ENCODE assay signal across 33 cellular contexts in genomic region chr12:102294568-102294967, GRCh38.
DNase-seq lines count a peak whose midpoint lies in the region; ATAC-seq, FAIRE-seq and TF ChIP-seq lines count a peak whose summit lies in the region.
"Had no signal": no experiment of that assay in that cellular context is flagged by ENCODE, and none has a peak within 500 bp of the region (broad histone marks: within the 10 kb centered on the region; RNA-seq: fewer than 3 reads in every experiment).

No MANE protein-coding gene starts in this region.

- no peak for TF ChIP-seq EP300 in K562 (IDR thresholded peaks at IDR 0.05; ENCODE audit: low read length)

- no peak for FAIRE-seq in K562 (lab: Jason Lieb, UNC)
- FAIRE-seq: A204.1, A549, D721Med had no signal

- H3K9ac ChIP-seq in K562 (ENCODE audit: insufficient read depth in 1 of 2, low read depth in 2 of 2, low read length in 2 of 2): no peak overlapping the region
- H3K9ac ChIP-seq: BLaER1; BLaER1 treated with 17β-estradiol and CSF1 and Interleukin-3, amounts not matched to agents 10 nM and 100 nM had no signal

- no peaks in the 10 kb centered on the region for H3K4me1 ChIP-seq in K562 (replicated peaks in 1 of 2; ENCODE audit: control insufficient read depth in 2 of 2, insufficient read depth in 2 of 2, low read length in 2 of 2)
- H3K4me1 ChIP-seq: BE2C; BLaER1; BLaER1 treated with 17β-estradiol and CSF1 and Interleukin-3, amounts not matched to agents 10 nM and 100 nM had no signal

- no peaks in the 10 kb centered on the region for H3K27me3 ChIP-seq in K562 (ENCODE audit: control insufficient read depth in 2 of 2, insufficient read depth in 2 of 2, low read length in 2 of 2)
- H3K27me3 ChIP-seq: BE2C; BLaER1; BLaER1 treated with 17β-estradiol and CSF1 and Interleukin-3, amounts not matched to agents 10 nM and 100 nM had no signal

- peaks cover 13% of the 10 kb centered on the region for H3K9me3 Mint-ChIP-seq in type B pancreatic cell
- H3K9me3 Mint-ChIP-seq: CD8-positive, alpha-beta T cell had no signal

- BruUV-seq in K562 (replicated peaks; lab: Mats Ljungman, UMichigan): no TSS peak

- POLR2A ChIA-PET in K562 (lab: Yijun Ruan, JAX): no interaction called here

- no peaks in the 10 kb centered on the region for H3K4me1 Mint-ChIP-seq in type B pancreatic cell (ENCODE audit: unreplicated experiment)
- H3K4me1 Mint-ChIP-seq: B cell; CD14-positive monocyte; CD4-positive, alpha-beta memory T cell; CD4-positive, CD25-positive, alpha-beta regulatory T cell; CD8-positive, alpha-beta memory T cell had no signal

- no peaks in the 10 kb centered on the region for H3K9me1 ChIP-seq in K562 (ENCODE audit: control insufficient read depth, insufficient read depth, low read length)

- no peak overlapping the region for H3K4me3 Mint-ChIP-seq in type B pancreatic cell
- H3K4me3 Mint-ChIP-seq: B cell; CD14-positive monocyte; CD4-positive, alpha-beta memory T cell; CD4-positive, alpha-beta T cell; CD4-positive, CD25-positive, alpha-beta regulatory T cell; CD8-positive, alpha-beta memory T cell; CD8-positive, alpha-beta T cell had no signal

- no peak for ATAC-seq in K562
- no peak for ATAC-seq in HG03097 (IDR thresholded peaks at IDR 0.05; ENCODE audit: low FRiP score, unreplicated experiment)
- ATAC-seq: A549; CD8-positive, alpha-beta T cell had no signal

- H3K27ac ChIP-seq in K562 (ENCODE audit: extremely low read depth, low read depth, low read length): no peak overlapping the region
- H3K27ac ChIP-seq: 22Rv1; A549; BLaER1; BLaER1 treated with 17β-estradiol and CSF1 and Interleukin-3, amounts not matched to agents 10 nM and 100 nM; C4-2B had no signal

- H3K27me3 Mint-ChIP-seq in type B pancreatic cell: no peaks in the 10 kb centered on the region
- H3K27me3 Mint-ChIP-seq: CD4-positive, alpha-beta T cell had no signal

- WGBS in K562 (ENCODE audit: insufficient coverage, low coverage, missing lambda C conversion rate): 50% methylated on average over 1 of the region's 1 CpG

- no peaks in the 10 kb centered on the region for H3K79me2 ChIP-seq in K562 (ENCODE audit: control insufficient read depth, insufficient read depth, low read length)

- peak overlapping the region; percentile 46 for H3K27ac Mint-ChIP-seq in type B pancreatic cell
- H3K27ac Mint-ChIP-seq: B cell; CD14-positive monocyte; CD4-positive, alpha-beta memory T cell; CD4-positive, alpha-beta T cell; CD4-positive, CD25-positive, alpha-beta regulatory T cell; CD8-positive, alpha-beta memory T cell; CD8-positive, alpha-beta T cell had no signal

- CTCF ChIA-PET in K562 (lab: Yijun Ruan, JAX; ENCODE audit: low intra/inter-chr PET ratio): no interaction called here

- H4K20me1 ChIP-seq in K562 (replicated peaks; ENCODE audit: control insufficient read depth, insufficient read depth, low read length): no peaks in the 10 kb centered on the region
- H4K20me1 ChIP-seq: BLaER1; BLaER1 treated with 17β-estradiol and CSF1 and Interleukin-3, amounts not matched to agents 10 nM and 100 nM had no signal

- DNase-seq in K562 (ENCODE audit: extremely low read depth in 1 of 4, low spot score in 3 of 4) (no peak), type B pancreatic cell (ENCODE audit: extremely low spot score, unreplicated experiment) (no peak), NCI-H69 (lab: John Stamatoyannopoulos, UW) (no peak)
- DNase-seq: 8988T; ACHN; AML-193; BE2C; C1 segment of cervical spinal cord; Caco-2; Calu3; CD4-positive, alpha-beta memory T cell; CD4-positive, alpha-beta T cell; CD4-positive, CD25-positive, alpha-beta regulatory T cell; CD8-positive, alpha-beta memory T cell; CD8-positive, alpha-beta T cell; COR-L47; DMS 273 treated with DMSO at 0.1 percent for 48 hours; DMS153; DMS53; DMS79; DMS79 treated with DMSO at 0.1 percent for 48 hours; DND-41; EL had no signal

- no peak overlapping the region for H3K4me3 ChIP-seq in K562
- H3K4me3 ChIP-seq: A549; BLaER1; BLaER1 treated with 17β-estradiol and CSF1 and Interleukin-3, amounts not matched to agents 10 nM and 100 nM had no signal

- TF ChIP-seq RAD21 in K562 (CRISPR knock-in tag; conservative IDR thresholded peaks at IDR 0.05 in 1 of 2, IDR thresholded peaks at IDR 0.05 in 1 of 2): no peak

- H3K4me2 ChIP-seq in K562 (ENCODE audit: insufficient read depth, low read length): no peak overlapping the region
- H3K4me2 ChIP-seq: A549; BLaER1; BLaER1 treated with 17β-estradiol and CSF1 and Interleukin-3, amounts not matched to agents 10 nM and 100 nM had no signal

- H3K9me3 ChIP-seq in K562 (replicated peaks; ENCODE audit: control insufficient read depth, insufficient read depth, low read depth, low read length): no peaks in the 10 kb centered on the region
- H3K9me3 ChIP-seq: BE2C had no signal

- in situ Hi-C loops in K562 (cut with MboI): no loop called here

- intact Hi-C loops in K562 (cut with micrococcal nuclease): no loop called here

- H2AFZ ChIP-seq in K562 (ENCODE audit: low read depth, low read length): no peak overlapping the region

- TF ChIP-seq CTCF in K562 (IDR thresholded peaks at IDR 0.05 in 2 of 3, conservative IDR thresholded peaks at IDR 0.05 in 1 of 3; ENCODE audit: insufficient read depth in 2 of 3, low read depth in 1 of 3, low read length in 3 of 3) (no peak), type B pancreatic cell (conservative IDR thresholded peaks at IDR 0.05) (no peak)

- H3K36me3 Mint-ChIP-seq in type B pancreatic cell: no peaks in the 10 kb centered on the region
- H3K36me3 Mint-ChIP-seq: CD14-positive monocyte; CD4-positive, alpha-beta memory T cell; CD4-positive, CD25-positive, alpha-beta regulatory T cell; CD8-positive, alpha-beta T cell had no signal

- TF ChIP-seq POLR2A in K562 (conservative IDR thresholded peaks at IDR 0.05): no peak

- H3K36me3 ChIP-seq in K562 (ENCODE audit: control insufficient read depth, insufficient read depth, low read length): no peaks in the 10 kb centered on the region
- H3K36me3 ChIP-seq: BE2C; BLaER1; BLaER1 treated with 17β-estradiol and CSF1 and Interleukin-3, amounts not matched to agents 10 nM and 100 nM had no signal

TF ChIP-seq in K562, 482 proteins besides CTCF, POLR2A, EP300 and RAD21:
- no peak for TF ChIP-seq FIP1L1 (IDR thresholded peaks at IDR 0.05; ENCODE audit: low read depth, low read length, poor library complexity, severe bottlenecking)
- TF ChIP-seq TEAD4 (IDR thresholded peaks at IDR 0.05; ENCODE audit: low read length): peak; percentile 66
- no peak for TF ChIP-seq TEAD4 (CRISPR knock-in tag; IDR thresholded peaks at IDR 0.05; ENCODE audit: borderline replicate concordance)
- TF ChIP-seq TAL1 (IDR thresholded peaks at IDR 0.05): peak; percentile 58
- TF ChIP-seq ETV6 (IDR thresholded peaks at IDR 0.05; ENCODE audit: borderline replicate concordance in 1 of 2, low read depth in 2 of 2, low read length in 1 of 2): no peak
- TF ChIP-seq ETV6 (CRISPR knock-in tag; IDR thresholded peaks at IDR 0.05; ENCODE audit: borderline replicate concordance): no peak
- TF ChIP-seq ATF3 (IDR thresholded peaks at IDR 0.05): no peak
- no peak for TF ChIP-seq ATF3 (CRISPR knock-in tag; conservative IDR thresholded peaks at IDR 0.05)
- TF ChIP-seq NCOR1 (IDR thresholded peaks at IDR 0.05): peak; percentile 9; the same call in 1 of the 2 replicates
- no peak for TF ChIP-seq SUPT5H (IDR thresholded peaks at IDR 0.05)
- TF ChIP-seq CBFA2T2 (conservative IDR thresholded peaks at IDR 0.05): peak; percentile 19; the same call in 1 of the 2 replicates
- TF ChIP-seq CBFA2T3 (IDR thresholded peaks at IDR 0.05): peak; percentile 67
